In genomic region chr7:113078321-113078720, GRCh38 we compare ENCODE assay signal across 32 cellular contexts. TPM values are rescaled to one million over a fixed set of nuclear protein-coding genes. Genes with fewer than 3 reads are reported as not detected.
"Had no signal": no experiment of that assay in that cellular context is flagged by ENCODE, and none has a peak within 500 bp of the region (broad histone marks: within the 10 kb centered on the region; RNA-seq: fewer than 3 reads in every experiment).

No MANE protein-coding gene starts in this region.

- H3K4me1 Mint-ChIP-seq: activated CD4-positive, alpha-beta T cell treated with anti-CD3 and anti-CD28 coated beads, Interleukin-2, amount 10 ng/mL, durations not matched to agents 24 days and 14 days; activated naive CD8-positive, alpha-beta T cell treated with anti-CD3 and anti-CD28 coated beads, Interleukin-2, amount 50 U/mL, for 24 hours; naive B cell; stimulated activated memory B cell treated with anti-CD40 and anti-IgM and Interleukin-4, amounts not matched to agents 10 μg/mL and 1 μg/mL and 100 μg/mL, for 72 hours; stimulated activated naive CD8-positive, alpha-beta T cell treated with anti-CD3 and anti-CD28 coated beads, Interleukin-15, amount 100 ng/mL, for 72 hours had no signal

- H3K4me3 Mint-ChIP-seq: activated CD4-positive, alpha-beta memory T cell treated with anti-CD3 and anti-CD28 coated beads for 36 hours; activated CD4-positive, alpha-beta T cell treated with anti-CD3 and anti-CD28 coated beads, Interleukin-2, amount 10 ng/mL, durations not matched to agents 24 days and 14 days; activated naive CD8-positive, alpha-beta T cell treated with anti-CD3 and anti-CD28 coated beads, Interleukin-2, amount 50 U/mL, for 24 hours; activated T-helper 1 cell treated with anti-CD3 and anti-CD28 coated beads, Interleukin-12 subunit alpha, Interleukin-12 subunit beta, Interleukin-2, Interleukin-4 antibody, amounts not matched to agents 30 ng/mL and 10 ng/mL and 1 ng/mL, durations not matched to agents 14 hours and 24 hours and 36 hours; mesothelial cell of epicardium; naive B cell; neural crest cell; stimulated activated memory B cell treated with anti-CD40 and anti-IgM and Interleukin-4, amounts not matched to agents 10 μg/mL and 1 μg/mL and 100 μg/mL, for 72 hours; stimulated activated naive CD8-positive, alpha-beta T cell treated with anti-CD3 and anti-CD28 coated beads, Interleukin-15, amount 100 ng/mL, for 72 hours had no signal

- H3K36me3 Mint-ChIP-seq: activated CD4-positive, alpha-beta memory T cell treated with anti-CD3 and anti-CD28 coated beads for 36 hours; mesothelial cell of epicardium; naive B cell; stimulated activated memory B cell treated with anti-CD40 and anti-IgM and Interleukin-4, amounts not matched to agents 10 μg/mL and 1 μg/mL and 100 μg/mL, for 72 hours had no signal

- H3K27me3 ChIP-seq: breast epithelium, hepatocyte, pancreas, sigmoid colon, thyroid gland, upper lobe of right lung had no signal

- H3K4me3 ChIP-seq: breast epithelium, gastroesophageal sphincter, hepatocyte, pancreas, prostate gland, sigmoid colon, thyroid gland, upper lobe of right lung had no signal

- H3K36me3 ChIP-seq: breast epithelium, gastroesophageal sphincter, pancreas, prostate gland, sigmoid colon, thyroid gland, upper lobe of right lung had no signal

- H3K9me3 Mint-ChIP-seq: activated CD4-positive, alpha-beta memory T cell treated with anti-CD3 and anti-CD28 coated beads for 36 hours; activated CD4-positive, alpha-beta T cell treated with anti-CD3 and anti-CD28 coated beads, Interleukin-2, amount 10 ng/mL, durations not matched to agents 24 days and 14 days; activated naive CD8-positive, alpha-beta T cell treated with anti-CD3 and anti-CD28 coated beads, Interleukin-2, amount 50 U/mL, for 24 hours; activated T-helper 1 cell treated with anti-CD3 and anti-CD28 coated beads, Interleukin-12 subunit alpha, Interleukin-12 subunit beta, Interleukin-2, Interleukin-4 antibody, amounts not matched to agents 30 ng/mL and 10 ng/mL and 1 ng/mL, durations not matched to agents 14 hours and 24 hours and 36 hours; mesothelial cell of epicardium; naive B cell; neural crest cell; stimulated activated memory B cell treated with anti-CD40 and anti-IgM and Interleukin-4, amounts not matched to agents 10 μg/mL and 1 μg/mL and 100 μg/mL, for 72 hours; stimulated activated naive CD8-positive, alpha-beta T cell treated with anti-CD3 and anti-CD28 coated beads, Interleukin-15, amount 100 ng/mL, for 72 hours had no signal

- H3K27me3 Mint-ChIP-seq: stimulated activated memory B cell treated with anti-CD40 and anti-IgM and Interleukin-4, amounts not matched to agents 10 μg/mL and 1 μg/mL and 100 μg/mL, for 72 hours had no signal

- H3K27ac Mint-ChIP-seq: activated CD4-positive, alpha-beta memory T cell treated with anti-CD3 and anti-CD28 coated beads for 36 hours; activated CD4-positive, alpha-beta T cell treated with anti-CD3 and anti-CD28 coated beads, Interleukin-2, amount 10 ng/mL, durations not matched to agents 24 days and 14 days; activated naive CD8-positive, alpha-beta T cell treated with anti-CD3 and anti-CD28 coated beads, Interleukin-2, amount 50 U/mL, for 24 hours; activated T-helper 1 cell treated with anti-CD3 and anti-CD28 coated beads, Interleukin-12 subunit alpha, Interleukin-12 subunit beta, Interleukin-2, Interleukin-4 antibody, amounts not matched to agents 30 ng/mL and 10 ng/mL and 1 ng/mL, durations not matched to agents 14 hours and 24 hours and 36 hours; mesothelial cell of epicardium; naive B cell; stimulated activated memory B cell treated with anti-CD40 and anti-IgM and Interleukin-4, amounts not matched to agents 10 μg/mL and 1 μg/mL and 100 μg/mL, for 72 hours; stimulated activated naive CD8-positive, alpha-beta T cell treated with anti-CD3 and anti-CD28 coated beads, Interleukin-15, amount 100 ng/mL, for 72 hours had no signal

- DNase-seq: activated CD4-positive, alpha-beta memory T cell treated with anti-CD3 and anti-CD28 coated beads for 36 hours; activated CD4-positive, alpha-beta T cell treated with anti-CD3 and anti-CD28 coated beads, Interleukin-2, amount 10 ng/mL, durations not matched to agents 24 days and 14 days; activated CD4-positive, CD25-positive, alpha-beta regulatory T cell treated with anti-CD3 and anti-CD28 coated beads, Interleukin-2, amount 50 U/mL, for 72 hours; activated CD8-positive, alpha-beta memory T cell treated with anti-CD3 and anti-CD28 coated beads, Interleukin-2, amount 50 U/mL, for 4 hours; activated gamma-delta T cell; activated naive CD4-positive, alpha-beta T cell treated with anti-CD3 and anti-CD28 coated beads, Interleukin-2, amount 50 U/mL, for 16 hours; activated naive CD8-positive, alpha-beta T cell treated with anti-CD3 and anti-CD28 coated beads, Interleukin-2, amount 50 U/mL, for 24 hours; activated T-cell treated with anti-CD3 and anti-CD28 coated beads, Interleukin-2, amount 50 U/mL, for 1 hour; amygdala; central memory CD4-positive, alpha-beta T cell; islet precursor cell; mammary epithelial cell; naive B cell; nucleus accumbens; pancreas; sigmoid colon; small intestine; stimulated activated CD4-positive, alpha-beta T cell treated with anti-CD3 and anti-CD28 coated beads, Interleukin-4, amount 100 ng/mL, for 24 hours; stimulated activated naive CD8-positive, alpha-beta T cell treated with anti-CD3 and anti-CD28 coated beads, Interleukin-15, amount 100 ng/mL, for 72 hours; substantia nigra; T1000; thyroid gland; upper lobe of right lung had no signal

- H3K27ac ChIP-seq: breast epithelium, gastroesophageal sphincter, hepatocyte, pancreas, prostate gland, sigmoid colon, thyroid gland, upper lobe of right lung had no signal

- H3K4me1 ChIP-seq: breast epithelium, gastroesophageal sphincter, pancreas, prostate gland, sigmoid colon, thyroid gland, upper lobe of right lung had no signal

- H3K9me3 ChIP-seq: breast epithelium, gastroesophageal sphincter, pancreas, prostate gland, sigmoid colon, thyroid gland, upper lobe of right lung had no signal

- ATAC-seq: activated naive CD8-positive, alpha-beta T cell treated with anti-CD3 and anti-CD28 coated beads, Interleukin-2, amount 50 U/mL, for 24 hours; gastroesophageal sphincter; pancreas; stimulated activated memory B cell treated with anti-CD40 and anti-IgM and Interleukin-4, amounts not matched to agents 10 μg/mL and 1 μg/mL and 100 μg/mL, for 72 hours; stimulated activated naive CD8-positive, alpha-beta T cell treated with anti-CD3 and anti-CD28 coated beads, Interleukin-15, amount 100 ng/mL, for 72 hours; upper lobe of right lung had no signal

RNA-seq across cellular contexts. Expression of gene GPR85, which starts 8.3 kb away (rescaled TPM):
- total RNA-seq: activated CD4-positive, alpha-beta memory T cell treated with anti-CD3 and anti-CD28 coated beads for 36 hours; activated CD4-positive, alpha-beta T cell treated with anti-CD3 and anti-CD28 coated beads, Interleukin-2, amount 10 ng/mL, durations not matched to agents 24 days and 14 days; activated CD8-positive, alpha-beta memory T cell treated with anti-CD3 and anti-CD28 coated beads for 36 hours; activated T-helper 1 cell treated with anti-CD3 and anti-CD28 coated beads, Interleukin-12 subunit alpha, Interleukin-12 subunit beta, Interleukin-2, Interleukin-4 antibody, amounts not matched to agents 30 ng/mL and 10 ng/mL and 1 ng/mL, durations not matched to agents 14 hours and 24 hours and 36 hours had no signal
